1 cellular context compared by ENCODE assay signal in genomic region chr17:81889602-81890001, GRCh38.
TF ChIP-seq lines count a peak whose summit lies in the region.

No MANE protein-coding gene starts in this region.

TF ChIP-seq in IMR-90, 13 proteins besides CTCF, POLR2A, EP300 and RAD21:
- TF ChIP-seq FOS (IDR thresholded peaks at IDR 0.05; ENCODE audit: low read depth, low read length) (no peak), USF2 (IDR thresholded peaks at IDR 0.05; ENCODE audit: low read depth, low read length) (no peak), RFX5 (IDR thresholded peaks at IDR 0.05; ENCODE audit: low read depth, low read length) (no peak), MAZ (IDR thresholded peaks at IDR 0.05; ENCODE audit: borderline replicate concordance, low read depth, low read length) (no peak), MAFK (IDR thresholded peaks at IDR 0.05; ENCODE audit: low read depth, low read length) (no peak), CHD1 (IDR thresholded peaks at IDR 0.05; ENCODE audit: low read depth, low read length) (no peak), BHLHE40 (IDR thresholded peaks at IDR 0.05; ENCODE audit: low read depth, low read length) (no peak), SMC3 (IDR thresholded peaks at IDR 0.05; ENCODE audit: low read depth, low read length) (no peak), RCOR1 (IDR thresholded peaks at IDR 0.05; ENCODE audit: insufficient replicate concordance, low read length) (no peak), NFE2L2 (IDR thresholded peaks at IDR 0.05; ENCODE audit: low read depth, low read length) (no peak), MXI1 (IDR thresholded peaks at IDR 0.05; ENCODE audit: borderline replicate concordance, low read depth, low read length) (no peak)
TF ChIP-seq in IMR-90: peak in this region for 0.
